ENCODE assay signal across 1 cellular context in genomic region chr3:126999383-126999782, GRCh38.
TF ChIP-seq lines count a peak whose summit lies in the region.

No MANE protein-coding gene starts in this region.

TF ChIP-seq in K562, 482 proteins besides CTCF, POLR2A, EP300 and RAD21:
- TF ChIP-seq YY1 (IDR thresholded peaks at IDR 0.05; ENCODE audit: borderline replicate concordance in 1 of 3, control insufficient read depth in 1 of 3, extremely low read depth in 1 of 3, insufficient read depth in 3 of 3, insufficient read length in 1 of 3, insufficient replicate concordance in 2 of 3, low read depth in 1 of 3, low read length in 2 of 3): no peak
- no peak for TF ChIP-seq POLR2AphosphoS2 (IDR thresholded peaks at IDR 0.05; ENCODE audit: low read length)
- TF ChIP-seq MAFF (IDR thresholded peaks at IDR 0.05; ENCODE audit: low read length): no peak
- TF ChIP-seq POLR2G (IDR thresholded peaks at IDR 0.05; ENCODE audit: low read depth, low read length): peak; percentile 53
- no peak for TF ChIP-seq TFE3 (CRISPR knock-in tag; IDR thresholded peaks at IDR 0.05)
- TF ChIP-seq STAT5B (CRISPR knock-in tag; IDR thresholded peaks at IDR 0.05): no peak
- no peak for TF ChIP-seq BCOR (IDR thresholded peaks at IDR 0.05)
- TF ChIP-seq MEF2A (IDR thresholded peaks at IDR 0.05; ENCODE audit: control insufficient read depth, low read depth, low read length): no peak
- TF ChIP-seq RBFOX2 (IDR thresholded peaks at IDR 0.05; ENCODE audit: low read depth, low read length): peak; percentile 41; the same call in 1 of the 2 replicates
- no peak for TF ChIP-seq ATF1 (CRISPR knock-in tag; IDR thresholded peaks at IDR 0.05)
- TF ChIP-seq ATF1 (tag; IDR thresholded peaks at IDR 0.05): no peak
- TF ChIP-seq SIRT6 (IDR thresholded peaks at IDR 0.05; ENCODE audit: low read depth, low read length): no peak
- no peak for TF ChIP-seq KAT2B (IDR thresholded peaks at IDR 0.05; ENCODE audit: low read depth, low read length)
- no peak for TF ChIP-seq ARHGAP35 (IDR thresholded peaks at IDR 0.05; ENCODE audit: partially characterized antibody)
- no peak for TF ChIP-seq PHTF2 (CRISPR knock-in tag; IDR thresholded peaks at IDR 0.05)
- TF ChIP-seq IRF2 (CRISPR knock-in tag; IDR thresholded peaks at IDR 0.05): no peak
